In the genomic region with DNA sequence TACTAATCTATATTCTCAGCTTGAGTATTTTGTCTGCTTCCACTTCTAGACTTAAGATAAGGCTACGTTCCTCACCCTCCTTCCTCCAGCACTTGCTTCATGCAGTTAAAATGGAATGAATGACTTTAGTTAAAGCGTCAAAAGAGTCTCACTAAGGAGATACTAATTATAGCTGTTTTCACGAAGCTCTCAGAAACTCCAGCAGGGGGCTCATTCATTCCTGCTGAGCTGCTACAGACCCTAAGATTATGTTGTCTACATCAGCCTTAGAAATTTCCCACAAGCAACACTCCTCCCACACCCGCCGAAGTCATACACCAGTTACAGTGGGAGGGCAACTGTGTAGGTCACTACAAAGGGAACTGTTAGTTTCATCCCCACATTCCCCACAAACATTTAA, we compare ENCODE assay signal across 10 cellular contexts. TPM values are rescaled to one million over a fixed set of nuclear protein-coding genes. Genes with fewer than 3 reads are reported as not detected.
DNase-seq lines count a peak whose midpoint lies in the region; ATAC-seq and TF ChIP-seq lines count a peak whose summit lies in the region.
"Had no signal": no experiment of that assay in that cellular context is flagged by ENCODE, and none has a peak within 500 bp of the region (broad histone marks: within the 10 kb centered on the region; RNA-seq: fewer than 3 reads in every experiment).

No MANE protein-coding gene starts in this region.

- CTCF ChIA-PET in AG04449 (lab: Yijun Ruan, JAX): interaction anchor here (0.5 to 2.9 kb wide), 10 partner anchors 10 to 205 kb away, joined by 3 to 8 read pairs (median 3); no protein-coding TSS in a partner anchor

- H3K36me3 ChIP-seq in GM23338 (ENCODE audit: insufficient read depth): no peaks in the 10 kb centered on the region
- H3K36me3 ChIP-seq in RWPE2 (ENCODE audit: low read depth): no peaks in the 10 kb centered on the region

- H3K4me1 ChIP-seq in GM23338 (ENCODE audit: insufficient read depth) (peaks cover 26% of the 10 kb centered on the region), RWPE2 (ENCODE audit: insufficient read depth, poor library complexity, severe bottlenecking) (peaks cover 9% of the 10 kb centered on the region)

- no peak for DNase-seq in AG04449 (ENCODE audit: low read depth, low spot score)
- DNase-seq in GM23338 (ENCODE audit: low spot score): peak; percentile 77
- no peak for DNase-seq in RWPE2 (ENCODE audit: low spot score)
- DNase-seq in glomerular visceral epithelial cell (ENCODE audit: extremely low spot score): peak; percentile 64
- DNase-seq in left lobe of liver (ENCODE audit: low spot score): no peak
- DNase-seq: activated T-cell treated with anti-CD3 and anti-CD28 coated beads, Interleukin-2, amount 50 U/mL, for 1 hour had no signal

- no peak overlapping the region for H3K27ac Mint-ChIP-seq in GM23338
- H3K27ac Mint-ChIP-seq: IgD-negative memory B cell had no signal

- H2AFZ ChIP-seq in GM23338: no peak overlapping the region

- no peak overlapping the region for H3K27ac ChIP-seq in GM23338 (ENCODE audit: low read depth)
- no peak overlapping the region for H3K27ac ChIP-seq in RWPE2 (ENCODE audit: poor library complexity, severe bottlenecking)

- ATAC-seq in GM23338: peak; percentile 63
- peak; percentile 60 for ATAC-seq in RWPE2 (ENCODE audit: low read depth)
- no peak for ATAC-seq in HG02623 (IDR thresholded peaks at IDR 0.05; ENCODE audit: unreplicated experiment)
- ATAC-seq in HG03565 (IDR thresholded peaks at IDR 0.05; ENCODE audit: unreplicated experiment): no peak
- ATAC-seq in left lobe of liver: no peak
- ATAC-seq in GM21423 (IDR thresholded peaks at IDR 0.05; ENCODE audit: unreplicated experiment): no peak

- H3K79me2 ChIP-seq in GM23338 (replicated peaks; ENCODE audit: insufficient read depth): no peaks in the 10 kb centered on the region

- H3K4me3 ChIP-seq in AG04449 (ENCODE audit: low read depth, low read length): no peak overlapping the region
- no peak overlapping the region for H3K4me3 ChIP-seq in GM23338
- no peak overlapping the region for H3K4me3 ChIP-seq in RWPE2 (ENCODE audit: severe bottlenecking)

- H3K9me3 ChIP-seq in RWPE2 (ENCODE audit: severe bottlenecking): no peaks in the 10 kb centered on the region

- no peaks in the 10 kb centered on the region for H4K20me1 ChIP-seq in GM23338 (replicated peaks; ENCODE audit: insufficient read depth)

- H3K36me3 Mint-ChIP-seq in GM23338 (ENCODE audit: low read depth): no peaks in the 10 kb centered on the region; the same call in 2 of the 3 replicates

- no peak overlapping the region for H3K4me3 Mint-ChIP-seq in GM23338

- peaks cover 4% of the 10 kb centered on the region for H3K27me3 Mint-ChIP-seq in GM23338 (ENCODE audit: insufficient read depth, low read depth, poor library complexity)

- TF ChIP-seq CTCF in AG04449 (IDR thresholded peaks at IDR 0.05; ENCODE audit: insufficient read depth, low read length, missing control alignments) (peak; percentile 13), GM23338 (conservative IDR thresholded peaks at IDR 0.05; ENCODE audit: low read depth in 2 of 2) (peak; percentile 40 to 53), RWPE2 (IDR thresholded peaks at IDR 0.05; ENCODE audit: poor library complexity, severe bottlenecking) (peak; percentile 59)

- no peaks in the 10 kb centered on the region for H3K9me2 ChIP-seq in GM23338 (ENCODE audit: insufficient read depth)

- POLR2A ChIA-PET in AG04449 (lab: Yijun Ruan, JAX): no interaction called here

- no peak overlapping the region for H3K4me2 ChIP-seq in GM23338

- H3K4me1 Mint-ChIP-seq in GM23338: peaks cover 21% of the 10 kb centered on the region
- H3K4me1 Mint-ChIP-seq: IgD-negative memory B cell had no signal

- peaks cover 6% of the 10 kb centered on the region; the same call in 2 of the 3 replicates for H3K9me3 Mint-ChIP-seq in GM23338

- no peaks in the 10 kb centered on the region for H3K27me3 ChIP-seq in GM23338 (ENCODE audit: insufficient read depth)
- no peaks in the 10 kb centered on the region for H3K27me3 ChIP-seq in RWPE2 (ENCODE audit: insufficient read depth, poor library complexity, severe bottlenecking)

- no peaks in the 10 kb centered on the region for H3F3A ChIP-seq in GM23338 (replicated peaks; ENCODE audit: low read depth)

TF ChIP-seq in GM23338, 12 proteins besides CTCF, POLR2A, EP300 and RAD21:
- no peak for TF ChIP-seq NANOG (IDR thresholded peaks at IDR 0.05; ENCODE audit: borderline replicate concordance)
- TF ChIP-seq EZH2phosphoT487 (IDR thresholded peaks at IDR 0.05; ENCODE audit: unreplicated experiment): no peak
- TF ChIP-seq, protein P1, sequence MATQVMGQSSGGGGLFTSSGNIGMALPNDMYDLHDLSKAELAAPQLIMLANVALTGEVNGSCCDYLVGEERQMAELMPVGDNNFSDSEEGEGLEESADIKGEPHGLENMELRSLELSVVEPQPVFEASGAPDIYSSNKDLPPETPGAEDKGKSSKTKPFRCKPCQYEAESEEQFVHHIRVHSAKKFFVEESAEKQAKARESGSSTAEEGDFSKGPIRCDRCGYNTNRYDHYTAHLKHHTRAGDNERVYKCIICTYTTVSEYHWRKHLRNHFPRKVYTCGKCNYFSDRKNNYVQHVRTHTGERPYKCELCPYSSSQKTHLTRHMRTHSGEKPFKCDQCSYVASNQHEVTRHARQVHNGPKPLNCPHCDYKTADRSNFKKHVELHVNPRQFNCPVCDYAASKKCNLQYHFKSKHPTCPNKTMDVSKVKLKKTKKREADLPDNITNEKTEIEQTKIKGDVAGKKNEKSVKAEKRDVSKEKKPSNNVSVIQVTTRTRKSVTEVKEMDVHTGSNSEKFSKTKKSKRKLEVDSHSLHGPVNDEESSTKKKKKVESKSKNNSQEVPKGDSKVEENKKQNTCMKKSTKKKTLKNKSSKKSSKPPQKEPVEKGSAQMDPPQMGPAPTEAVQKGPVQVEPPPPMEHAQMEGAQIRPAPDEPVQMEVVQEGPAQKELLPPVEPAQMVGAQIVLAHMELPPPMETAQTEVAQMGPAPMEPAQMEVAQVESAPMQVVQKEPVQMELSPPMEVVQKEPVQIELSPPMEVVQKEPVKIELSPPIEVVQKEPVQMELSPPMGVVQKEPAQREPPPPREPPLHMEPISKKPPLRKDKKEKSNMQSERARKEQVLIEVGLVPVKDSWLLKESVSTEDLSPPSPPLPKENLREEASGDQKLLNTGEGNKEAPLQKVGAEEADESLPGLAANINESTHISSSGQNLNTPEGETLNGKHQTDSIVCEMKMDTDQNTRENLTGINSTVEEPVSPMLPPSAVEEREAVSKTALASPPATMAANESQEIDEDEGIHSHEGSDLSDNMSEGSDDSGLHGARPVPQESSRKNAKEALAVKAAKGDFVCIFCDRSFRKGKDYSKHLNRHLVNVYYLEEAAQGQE (IDR thresholded peaks at IDR 0.05; ENCODE audit: unreplicated experiment): no peak
- TF ChIP-seq ZNF331 (CRISPR knock-in tag; IDR thresholded peaks at IDR 0.05; ENCODE audit: low read depth): no peak

RNA-seq across cellular contexts. Expression of a gene that starts 57.0 kb away (rescaled TPM):
- 11.5 and 12.5 TPM in 2 replicates for total RNA-seq in GM23338 (2014; rRNA removed; shearing (Covaris generic))
- polyA plus RNA-seq in GM23338 (2016; fragmentation: Nextera tagmentation; extraction: Ambion mirVana): 4.4 and 6.6 TPM in 2 replicates
- total RNA-seq in left lobe of liver: 43.5 TPM
- polyA plus RNA-seq: IgD-negative memory B cell had no signal

Comparison
In these comparisons a context has a peak if more than half of its experiments do, and no peak if none do; other contexts are left out.
1. DNase-seq: peak in GM23338 (single experiment) and glomerular visceral epithelial cell (single experiment); none in AG04449 (single experiment), RWPE2 (single experiment) and left lobe of liver (single experiment).
2. ATAC-seq: peak in GM23338 (single experiment) and RWPE2 (single experiment); none in HG02623 (single experiment), HG03565 (single experiment), left lobe of liver (single experiment) and GM21423 (single experiment).
3. Peak in every context shown above with its lines, with median percentiles within 50 percentile points of each other: CTCF ChIP-seq.